ENCODE assay signal across 8 cellular contexts in the genomic region with DNA sequence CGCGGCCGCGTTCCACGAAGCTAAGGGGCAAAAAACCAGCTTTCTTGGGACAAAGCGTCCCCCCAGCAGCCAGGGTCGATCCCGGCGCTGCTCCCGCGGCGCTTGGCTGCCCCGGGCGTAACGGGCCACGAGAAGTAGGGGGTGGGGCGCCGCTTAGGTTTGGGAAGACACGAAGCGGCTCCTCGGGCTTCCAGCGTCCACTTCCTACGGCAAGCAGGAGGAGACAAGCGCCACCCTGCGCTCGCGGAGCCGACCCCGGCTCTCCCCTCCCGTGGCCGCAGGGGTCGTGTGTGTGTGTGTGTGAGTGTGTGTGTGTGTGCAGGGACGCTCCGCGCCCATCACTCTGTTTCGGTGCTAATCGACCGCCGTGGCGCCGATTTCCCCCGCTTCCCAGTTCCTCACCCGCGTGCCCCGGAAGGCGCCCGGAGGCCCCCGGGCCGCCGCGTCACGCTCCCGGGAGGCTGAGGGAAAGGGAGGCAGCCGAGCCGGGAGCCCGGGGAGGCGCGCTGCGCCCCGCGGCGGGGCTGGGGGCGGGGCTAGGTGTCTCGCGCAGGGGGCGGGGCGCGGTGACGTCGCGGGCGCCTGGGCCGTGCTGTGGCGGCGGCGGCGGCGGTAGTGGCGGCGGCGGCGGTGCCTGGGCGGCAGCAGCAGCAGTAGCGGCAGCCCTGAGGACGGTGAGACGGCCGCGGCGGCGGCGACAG.
A peak's percentile ranks its signal among the peaks of the same experiment; 100 is the strongest.
DNase-seq lines count a peak whose midpoint lies in the region; ATAC-seq lines count a peak whose summit lies in the region.

A gene (plus strand): TSS at position 575 of the 701 bp plus-strand sequence. CDS start 36,681 bp downstream, outside the sequence.

- H3K36me3 ChIP-seq in BLaER1: no peaks in the 10 kb centered on the region; the same call in 1 of the 2 replicates
- no peaks in the 10 kb centered on the region for H3K36me3 ChIP-seq in effector memory CD4-positive, alpha-beta T cell (ENCODE audit: control insufficient read depth, insufficient read depth, low read length)

- peak within 1 kb of the TSS; percentile 99 for H3K27ac ChIP-seq in BLaER1
- H3K27ac ChIP-seq in effector memory CD4-positive, alpha-beta T cell (ENCODE audit: insufficient read depth, low read length, poor library complexity, severe bottlenecking): peak within 1 kb of the TSS; percentile 81

- H3K9ac ChIP-seq in BLaER1: peak within 1 kb of the TSS; percentile 96

- no peaks in the 10 kb centered on the region for H3K9me3 ChIP-seq in BLaER1
- H3K9me3 ChIP-seq in effector memory CD4-positive, alpha-beta T cell (ENCODE audit: control insufficient read depth, low read length): no peaks in the 10 kb centered on the region

- DNase-seq in NCI-H82 (lab: John Stamatoyannopoulos, UW) (peak; percentile 92), medulla oblongata (ENCODE audit: extremely low spot score) (peak; percentile 90)
- peak; percentile 60 to 70 for DNase-seq in activated CD8-positive, alpha-beta memory T cell treated with anti-CD3 and anti-CD28 coated beads for 4 hours (ENCODE audit: low read depth in 2 of 2)
- DNase-seq in effector memory CD4-positive, alpha-beta T cell: peak; percentile 77 to 79 (median 78)
- peak; percentile 69 to 85 (median 75) for DNase-seq in stimulated activated CD4-positive, alpha-beta T cell treated with anti-CD3 and anti-CD28 coated beads, TNF-alpha, amount 100 ng/mL, for 48 hours (ENCODE audit: low read depth in 3 of 3)

- H3K4me2 ChIP-seq in BLaER1: peak within 1 kb of the TSS; percentile 82

- peaks cover 30% of the 10 kb centered on the region; the same call in 1 of the 2 replicates for H4K20me1 ChIP-seq in BLaER1

- H3K27me3 ChIP-seq in BLaER1: no peaks in the 10 kb centered on the region
- no peaks in the 10 kb centered on the region for H3K27me3 ChIP-seq in effector memory CD4-positive, alpha-beta T cell (replicated peaks; ENCODE audit: control insufficient read depth, insufficient read depth, low read length, poor library complexity, severe bottlenecking)

- peak within 1 kb of the TSS; percentile 90 for H3K4me3 ChIP-seq in BLaER1
- H3K4me3 ChIP-seq in effector memory CD4-positive, alpha-beta T cell (ENCODE audit: insufficient read depth, low read depth, low read length, poor library complexity, severe bottlenecking): peak within 1 kb of the TSS; percentile 92

- H3K4me1 ChIP-seq in BLaER1: peaks cover 32% of the 10 kb centered on the region
- peaks cover 15% of the 10 kb centered on the region for H3K4me1 ChIP-seq in effector memory CD4-positive, alpha-beta T cell (ENCODE audit: control insufficient read depth, insufficient read depth, low read length, poor library complexity, severe bottlenecking)

- ATAC-seq in GM19324 (IDR thresholded peaks at IDR 0.05; ENCODE audit: low FRiP score, unreplicated experiment) (peak; percentile 88), HG03520 (IDR thresholded peaks at IDR 0.05; ENCODE audit: unreplicated experiment) (peak; percentile 64)

Comparison
In these comparisons a context has a peak if more than half of its experiments do, and no peak if none do; other contexts are left out.
1. Peak in every context shown above with its lines: DNase-seq, ATAC-seq, H3K4me3 ChIP-seq and H3K27ac ChIP-seq.